ENCODE assay signal across 13 cellular contexts in the genomic region with DNA sequence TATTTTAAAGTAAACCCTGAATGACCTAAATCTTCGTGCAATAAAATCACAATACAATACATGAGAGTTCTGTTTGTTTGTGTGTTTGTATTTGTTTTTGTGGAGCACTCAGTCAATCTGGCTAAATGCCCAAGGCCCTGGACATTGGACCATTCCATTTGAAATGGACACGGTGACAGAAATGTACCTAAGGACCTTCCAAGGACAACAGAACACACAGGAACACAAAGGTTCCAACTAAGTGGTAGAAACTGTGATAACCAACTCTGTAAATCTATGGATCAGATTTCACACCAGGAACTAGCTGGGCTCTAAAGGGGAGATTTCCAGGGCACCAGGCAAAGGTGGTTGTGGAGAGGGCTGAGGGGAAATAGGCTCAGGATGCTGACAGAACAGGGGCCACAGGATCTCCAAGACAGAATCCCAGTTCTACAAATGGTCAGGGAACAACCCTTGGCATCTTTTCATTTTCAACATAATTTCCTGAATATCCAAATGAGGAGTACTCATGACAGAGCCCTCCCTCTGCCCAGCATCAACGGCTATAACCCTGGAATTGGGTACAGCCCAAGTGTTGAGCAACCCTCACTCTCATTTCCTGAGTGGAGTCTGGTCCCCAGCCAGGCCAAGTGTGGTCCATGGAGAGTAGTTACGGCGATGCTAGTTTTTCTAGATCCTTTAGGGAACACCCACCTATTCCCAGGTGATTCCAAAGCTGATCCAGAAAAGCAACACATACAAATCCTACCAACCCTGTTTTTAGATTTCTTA.
DNase-seq lines count a peak whose midpoint lies in the region; ATAC-seq and TF ChIP-seq lines count a peak whose summit lies in the region.
"Had no signal": no experiment of that assay in that cellular context is flagged by ENCODE, and none has a peak within 500 bp of the region (broad histone marks: within the 10 kb centered on the region; RNA-seq: fewer than 3 reads in every experiment).

No MANE protein-coding gene starts in this region.

- no peaks in the 10 kb centered on the region for H3K27me3 Mint-ChIP-seq in natural killer cell treated with Interleukin-12 subunit alpha and Interleukin-12 subunit beta and Interleukin-15 and Interleukin-18, amount 100 ng/mL, for 72 hours
- no peaks in the 10 kb centered on the region for H3K27me3 Mint-ChIP-seq in T-helper 2 cell treated with Interferon-gamma antibody and Interleukin-4, amounts not matched to agents 5 μg/mL and 100 μg/mL, for 36 hours (ENCODE audit: low read depth)

- H3K27me3 ChIP-seq in adrenal gland (no peaks in the 10 kb centered on the region), left ventricle myocardium inferior (ENCODE audit: low read depth) (no peaks in the 10 kb centered on the region), osteoblast (ENCODE audit: insufficient read depth, low read length) (no peaks in the 10 kb centered on the region)

- 63 to 69% (median 69%) methylated on average over 5 of the region's 5 CpGs for WGBS in adrenal gland, 4 donors

- TF ChIP-seq POLR2A in adrenal gland (IDR thresholded peaks at IDR 0.05) = no peak

- H3K9me3 ChIP-seq in adrenal gland (replicated peaks in 1 of 3) = no peaks in the 10 kb centered on the region
- H3K9me3 ChIP-seq in left ventricle myocardium inferior (replicated peaks) = no peaks in the 10 kb centered on the region
- H3K9me3 ChIP-seq in osteoblast (ENCODE audit: low read depth, low read length) = no peaks in the 10 kb centered on the region

- H3K27ac Mint-ChIP-seq in natural killer cell treated with Interleukin-12 subunit alpha and Interleukin-12 subunit beta and Interleukin-15 and Interleukin-18, amount 100 ng/mL, for 72 hours = no peak overlapping the region
- no peak overlapping the region for H3K27ac Mint-ChIP-seq in T-helper 2 cell treated with Interferon-gamma antibody and Interleukin-4, amounts not matched to agents 5 μg/mL and 100 μg/mL, for 36 hours

- no peaks in the 10 kb centered on the region for H3K36me3 Mint-ChIP-seq in natural killer cell treated with Interleukin-12 subunit alpha and Interleukin-12 subunit beta and Interleukin-15 and Interleukin-18, amount 100 ng/mL, for 72 hours
- H3K36me3 Mint-ChIP-seq in T-helper 2 cell treated with Interferon-gamma antibody and Interleukin-4, amounts not matched to agents 5 μg/mL and 100 μg/mL, for 36 hours (ENCODE audit: low read depth) = no peaks in the 10 kb centered on the region

- H3K79me2 ChIP-seq in osteoblast (ENCODE audit: insufficient read depth, low read length) = no peaks in the 10 kb centered on the region

- H3K4me2 ChIP-seq in osteoblast (ENCODE audit: insufficient read depth, low read length) = no peak overlapping the region

- TF ChIP-seq CTCF in adrenal gland (IDR thresholded peaks at IDR 0.05) (no peak), left ventricle myocardium inferior (IDR thresholded peaks at IDR 0.05; ENCODE audit: borderline replicate concordance) (no peak), osteoblast (IDR thresholded peaks at IDR 0.05; ENCODE audit: extremely low read depth, low read depth, low read length) (no peak)

- H3K4me1 ChIP-seq in adrenal gland (replicated peaks in 1 of 2) (no peaks in the 10 kb centered on the region), left ventricle myocardium inferior (peaks cover 23% of the 10 kb centered on the region), osteoblast (ENCODE audit: insufficient read depth, low read length) (peaks cover 8% of the 10 kb centered on the region)

- H3K4me3 Mint-ChIP-seq in natural killer cell treated with Interleukin-12 subunit alpha and Interleukin-12 subunit beta and Interleukin-15 and Interleukin-18, amount 100 ng/mL, for 72 hours = no peak overlapping the region
- H3K4me3 Mint-ChIP-seq in T-helper 2 cell treated with Interferon-gamma antibody and Interleukin-4, amounts not matched to agents 5 μg/mL and 100 μg/mL, for 36 hours = no peak overlapping the region

- H3K36me3 ChIP-seq in adrenal gland (replicated peaks in 1 of 2) (no peaks in the 10 kb centered on the region), left ventricle myocardium inferior (no peaks in the 10 kb centered on the region), osteoblast (ENCODE audit: insufficient read depth, low read length) (no peaks in the 10 kb centered on the region)
- H3K36me3 ChIP-seq: WERI-Rb-1 had no signal

- H2AFZ ChIP-seq in osteoblast (ENCODE audit: low read length) = no peak overlapping the region

- ATAC-seq in natural killer cell treated with Interleukin-12 subunit alpha and Interleukin-12 subunit beta and Interleukin-15 and Interleukin-18, amount 100 ng/mL, for 72 hours = no peak
- ATAC-seq: SK-N-SH treated with all-trans-retinoic acid at 6 μM for 48 hours had no signal

- H3K9me3 Mint-ChIP-seq in natural killer cell treated with Interleukin-12 subunit alpha and Interleukin-12 subunit beta and Interleukin-15 and Interleukin-18, amount 100 ng/mL, for 72 hours = peaks cover 4% of the 10 kb centered on the region
- no peaks in the 10 kb centered on the region for H3K9me3 Mint-ChIP-seq in T-helper 2 cell treated with Interferon-gamma antibody and Interleukin-4, amounts not matched to agents 5 μg/mL and 100 μg/mL, for 36 hours

- H3K27ac ChIP-seq in adrenal gland (no peak overlapping the region), left ventricle myocardium inferior (replicated peaks) (no peak overlapping the region), osteoblast (ENCODE audit: low read depth, low read length) (no peak overlapping the region)
- H3K27ac ChIP-seq: WERI-Rb-1 had no signal

- H3K4me1 Mint-ChIP-seq in natural killer cell treated with Interleukin-12 subunit alpha and Interleukin-12 subunit beta and Interleukin-15 and Interleukin-18, amount 100 ng/mL, for 72 hours (ENCODE audit: low read depth in 2 of 2) = no peaks in the 10 kb centered on the region
- H3K4me1 Mint-ChIP-seq in T-helper 2 cell treated with Interferon-gamma antibody and Interleukin-4, amounts not matched to agents 5 μg/mL and 100 μg/mL, for 36 hours (ENCODE audit: low read depth) = no peaks in the 10 kb centered on the region

- no peaks in the 10 kb centered on the region for H4K20me1 ChIP-seq in osteoblast (ENCODE audit: insufficient read depth, low read length)

- no peak overlapping the region for H3K4me3 ChIP-seq in adrenal gland
- H3K4me3 ChIP-seq in left ventricle myocardium inferior = no peak overlapping the region
- H3K4me3 ChIP-seq in skeletal muscle cell (ENCODE audit: low read depth, low read length) = no peak overlapping the region
- H3K4me3 ChIP-seq in osteoblast (ENCODE audit: insufficient read depth, low read length) = no peak overlapping the region

- DNase-seq in GM03348 (ENCODE audit: low spot score) (peak; percentile 62), adrenal gland (peak in 4 of 7 donors; percentile 10 to 54 (median 23)), left ventricle myocardium inferior (peak; percentile 61), skeletal muscle cell (ENCODE audit: low read depth) (peak; percentile 31), osteoblast (ENCODE audit: insufficient read length, low spot score, missing footprints) (no peak), putamen (ENCODE audit: low spot score) (no peak)
- DNase-seq in natural killer cell treated with Interleukin-12 subunit alpha and Interleukin-12 subunit beta and Interleukin-15 and Interleukin-18, amount 100 ng/mL, for 72 hours (ENCODE audit: low spot score) = no peak
- DNase-seq in T-helper 2 cell treated with Interferon-gamma antibody and Interleukin-4, amounts not matched to agents 5 μg/mL and 100 μg/mL, for 36 hours (ENCODE audit: low spot score) = no peak
- DNase-seq: activated CD8-positive, alpha-beta memory T cell treated with anti-CD3 and anti-CD28 coated beads for 24 hours; activated effector memory CD4-positive, alpha-beta T cell treated with anti-CD3 and anti-CD28 coated beads, Interleukin-2, amount 50 U/mL, for 16 hours; NCI-H2227 treated with DMSO at 0.1 percent for 48 hours; WERI-Rb-1 had no signal

- intact Hi-C loops in adrenal gland (cut with DNase I) (no loop called here), left ventricle myocardium inferior (cut with micrococcal nuclease) (no loop called here)

Comparison
In these comparisons a context has a peak if more than half of its experiments do, and no peak if none do; other contexts are left out.
1. DNase-seq: peak in GM03348 (single experiment), adrenal gland (4 of 7), left ventricle myocardium inferior (single experiment) and skeletal muscle cell (single experiment); none in osteoblast (single experiment), natural killer cell treated with Interleukin-12 subunit alpha and Interleukin-12 subunit beta and Interleukin-15 and Interleukin-18, amount 100 ng/mL, for 72 hours (single experiment), T-helper 2 cell treated with Interferon-gamma antibody and Interleukin-4, amounts not matched to agents 5 μg/mL and 100 μg/mL, for 36 hours (single experiment) and putamen (single experiment).